In genomic region chr2:28252308-28252707, GRCh38 we compare ENCODE assay signal across 12 cellular contexts.
DNase-seq lines count a peak whose midpoint lies in the region; ATAC-seq and TF ChIP-seq lines count a peak whose summit lies in the region.
"Had no signal": no experiment of that assay in that cellular context is flagged by ENCODE, and none has a peak within 500 bp of the region (broad histone marks: within the 10 kb centered on the region; RNA-seq: fewer than 3 reads in every experiment).

No MANE protein-coding gene starts in this region.

- DNase-seq in GM12864 (ENCODE audit: low read depth), result peak; percentile 44
- DNase-seq in activated naive CD4-positive, alpha-beta T cell treated with anti-CD3 and anti-CD28 coated beads, Interleukin-2, amount 50 U/mL, for 72 hours (ENCODE audit: low spot score in 2 of 2), result peak in 1 of 2 donors; percentile 47
- no peak for DNase-seq in HEK293T (ENCODE audit: extremely low spot score)
- DNase-seq in HFFc6, result no peak
- DNase-seq: HCEC 1CT, NCI-H1092 treated with DMSO at 0.1 percent for 48 hours, right cardiac atrium, SHP77 had no signal

- POLR2A ChIA-PET in HEK293T (lab: Yijun Ruan, JAX), result no interaction called here

- H3K27me3 Mint-ChIP-seq in HFFc6 (ENCODE audit: insufficient read depth), result no peaks in the 10 kb centered on the region; the same call in 1 of the 2 replicates

- no peak overlapping the region for H3K4me3 ChIP-seq in GM12864 (ENCODE audit: low read depth, low read length)

- no peak for TF ChIP-seq CTCF in GM12864 (IDR thresholded peaks at IDR 0.05; ENCODE audit: low read depth, low read length, missing control alignments)
- TF ChIP-seq CTCF in HFFc6 (IDR thresholded peaks at IDR 0.05), result no peak

- H3K4me3 Mint-ChIP-seq in HFFc6, result no peak overlapping the region

- H3K4me1 Mint-ChIP-seq in HFFc6 (ENCODE audit: low read depth), result peaks cover 44% of the 10 kb centered on the region

- peaks cover 0 to 11% of the 10 kb centered on the region in 2 donors for H3K36me3 Mint-ChIP-seq in activated naive CD4-positive, alpha-beta T cell treated with anti-CD3 and anti-CD28 coated beads, Interleukin-2, amount 50 U/mL, for 72 hours
- no peaks in the 10 kb centered on the region for H3K36me3 Mint-ChIP-seq in HFFc6 (ENCODE audit: low read depth)

- H3K9me3 Mint-ChIP-seq in activated naive CD4-positive, alpha-beta T cell treated with anti-CD3 and anti-CD28 coated beads, Interleukin-2, amount 50 U/mL, for 72 hours, result no peaks in the 10 kb centered on the region
- no peaks in the 10 kb centered on the region for H3K9me3 Mint-ChIP-seq in HFFc6

- CTCF ChIA-PET in HEK293T (lab: Yijun Ruan, JAX), result no interaction called here

- ATAC-seq in GM19438 (IDR thresholded peaks at IDR 0.05; ENCODE audit: low read depth, unreplicated experiment), result peak; percentile 87
- ATAC-seq in HG03103 (IDR thresholded peaks at IDR 0.05; ENCODE audit: low read depth, unreplicated experiment), result peak; percentile 71
- peak; percentile 93 to 97 for ATAC-seq in activated naive CD4-positive, alpha-beta T cell treated with anti-CD3 and anti-CD28 coated beads, Interleukin-2, amount 50 U/mL, for 72 hours
- ATAC-seq in HG03280 (IDR thresholded peaks at IDR 0.05; ENCODE audit: unreplicated experiment), result no peak
- no peak for ATAC-seq in esophagus mucosa
- ATAC-seq: right cardiac atrium had no signal

- H3K27ac Mint-ChIP-seq in activated naive CD4-positive, alpha-beta T cell treated with anti-CD3 and anti-CD28 coated beads, Interleukin-2, amount 50 U/mL, for 72 hours, result no peak overlapping the region
- H3K27ac Mint-ChIP-seq in HFFc6, result no peak overlapping the region

TF ChIP-seq in HEK293T, 16 proteins besides CTCF, POLR2A, EP300 and RAD21:
- TF ChIP-seq LEF1 (IDR thresholded peaks at IDR 0.05; ENCODE audit: borderline replicate concordance), result no peak
- no peak for TF ChIP-seq HDGF (IDR thresholded peaks at IDR 0.05; ENCODE audit: borderline replicate concordance)
- TF ChIP-seq ZNF384 (IDR thresholded peaks at IDR 0.05), result no peak
- no peak for TF ChIP-seq ELF4 (IDR thresholded peaks at IDR 0.05)
- TF ChIP-seq SP1 (IDR thresholded peaks at IDR 0.05), result no peak
- TF ChIP-seq FOXA1 (IDR thresholded peaks at IDR 0.05), result no peak
- no peak for TF ChIP-seq TARDBP (IDR thresholded peaks at IDR 0.05)
- no peak for TF ChIP-seq BHLHE40 (IDR thresholded peaks at IDR 0.05; ENCODE audit: borderline replicate concordance)
- TF ChIP-seq NFRKB (IDR thresholded peaks at IDR 0.05), result no peak
- TF ChIP-seq ARNT (IDR thresholded peaks at IDR 0.05), result no peak
- TF ChIP-seq FOXM1 (IDR thresholded peaks at IDR 0.05; ENCODE audit: borderline replicate concordance), result no peak
- TF ChIP-seq PKNOX1 (IDR thresholded peaks at IDR 0.05), result no peak
- TF ChIP-seq CTBP1 (IDR thresholded peaks at IDR 0.05; ENCODE audit: borderline replicate concordance), result no peak
- TF ChIP-seq SUZ12 (IDR thresholded peaks at IDR 0.05), result no peak
- TF ChIP-seq FOXK2 (IDR thresholded peaks at IDR 0.05), result no peak
- TF ChIP-seq L3MBTL2 (conservative IDR thresholded peaks at IDR 0.05), result no peak
TF ChIP-seq in HEK293T: peak in this region for 0.

Comparison
In these comparisons a context has a peak if more than half of its experiments do, and no peak if none do; other contexts are left out.
1. ATAC-seq: peak in GM19438 (single experiment), HG03103 (single experiment) and activated naive CD4-positive, alpha-beta T cell treated with anti-CD3 and anti-CD28 coated beads, Interleukin-2, amount 50 U/mL, for 72 hours (2 of 2); none in HG03280 (single experiment) and esophagus mucosa (single experiment).